In the genomic region with DNA sequence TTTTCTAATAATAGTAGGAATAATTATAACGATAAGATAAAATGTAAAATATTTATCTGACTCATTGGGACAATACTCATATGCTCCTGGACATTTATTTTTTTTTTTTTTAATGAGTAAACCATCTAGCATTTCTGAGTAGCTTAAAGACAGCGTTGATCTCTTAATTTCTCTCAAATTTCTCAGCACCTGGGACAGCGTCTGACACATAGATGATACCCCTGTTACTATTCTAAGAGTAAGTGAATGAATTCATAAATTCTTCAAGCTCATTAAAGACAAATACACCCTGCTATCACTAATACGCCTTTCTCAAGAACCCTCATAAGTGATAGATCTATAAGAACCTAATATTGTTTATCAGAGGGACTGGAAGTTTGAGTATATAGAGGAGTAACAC, we compare ENCODE assay signal across 20 cellular contexts. TPM values are rescaled to one million over a fixed set of nuclear protein-coding genes. Genes with fewer than 3 reads are reported as not detected.
"Had no signal": no experiment of that assay in that cellular context is flagged by ENCODE, and none has a peak within 500 bp of the region (broad histone marks: within the 10 kb centered on the region; RNA-seq: fewer than 3 reads in every experiment).

No MANE protein-coding gene starts in this region.

- H3K9me3 ChIP-seq: ascending aorta, esophagus muscularis mucosa, lower lobe of right lung, ovary, thoracic aorta, upper lobe of right lung had no signal

- H3K4me3 ChIP-seq: ascending aorta, esophagus muscularis mucosa, lower lobe of right lung, ovary, thoracic aorta, upper lobe of right lung had no signal

- H3K36me3 ChIP-seq: ascending aorta, esophagus muscularis mucosa, lower lobe of right lung, ovary, thoracic aorta, upper lobe of right lung had no signal

- DNase-seq: activated CD4-positive, alpha-beta T cell treated with anti-CD3 and anti-CD28 coated beads, Interleukin-2, amount 50 U/mL, for 4 hours; activated CD4-positive, CD25-positive, alpha-beta regulatory T cell treated with anti-CD3 and anti-CD28 coated beads, Interleukin-2, amount 50 U/mL, for 72 hours; activated naive CD4-positive, alpha-beta T cell treated with anti-CD3 and anti-CD28 coated beads for 36 hours; activated naive CD8-positive, alpha-beta T cell treated with anti-CD3 and anti-CD28 coated beads, Interleukin-2, amount 50 U/mL, for 24 hours; activated T-cell treated with anti-CD3 and anti-CD28 coated beads for 4 hours; hypothalamus; lower lobe of right lung; ovary; upper lobe of right lung had no signal

- FAIRE-seq: bronchial epithelial cell, endometrium had no signal

- H3K27me3 ChIP-seq: ascending aorta, esophagus muscularis mucosa, ovary, upper lobe of right lung had no signal

- H3K27ac ChIP-seq: ascending aorta, esophagus muscularis mucosa, lower lobe of right lung, ovary, thoracic aorta, upper lobe of right lung had no signal

- H3K4me1 ChIP-seq: ascending aorta, esophagus muscularis mucosa, lower lobe of right lung, upper lobe of right lung had no signal

RNA-seq across cellular contexts. Expression of gene HTR4, which starts 12.0 kb away (rescaled TPM):
- total RNA-seq: activated naive CD4-positive, alpha-beta T cell treated with anti-CD3 and anti-CD28 coated beads for 36 hours; activated T-helper 17 cell treated with anti-CD3 and anti-CD28 coated beads, Interleukin-2, amount 50 U/mL, for 72 hours; bronchial epithelial cell; chondrocyte; fibroblast of villous mesenchyme; kidney epithelial cell; lower lobe of right lung; neural crest cell; pulmonary artery endothelial cell had no signal
